Comparison of ENCODE assay signal across 30 cellular contexts in genomic region chr7:24341677-24342076, GRCh38. TPM values are rescaled to one million over a fixed set of nuclear protein-coding genes. Genes with fewer than 3 reads are reported as not detected.
"Had no signal": no experiment of that assay in that cellular context is flagged by ENCODE, and none has a peak within 500 bp of the region (broad histone marks: within the 10 kb centered on the region; RNA-seq: fewer than 3 reads in every experiment).

No MANE protein-coding gene starts in this region.

- H3K36me3 Mint-ChIP-seq: activated CD8-positive, alpha-beta memory T cell treated with anti-CD3 and anti-CD28 coated beads, Interleukin-2, amount 10 ng/mL, durations not matched to agents 7 days and 5 days; activated naive CD4-positive, alpha-beta T cell treated with anti-CD3 and anti-CD28 coated beads, Interleukin-2, amount 10 ng/mL, durations not matched to agents 7 days and 5 days; brain; memory B cell; naive thymus-derived CD4-positive, alpha-beta T cell; stimulated activated memory B cell treated with anti-CD40 and anti-IgM and Interleukin-4, amounts not matched to agents 10 μg/mL and 1 μg/mL and 100 μg/mL, for 72 hours had no signal

- H3K27ac ChIP-seq: gastroesophageal sphincter, heart left ventricle, stomach, suprapubic skin, transverse colon, WERI-Rb-1 had no signal

- H3K27ac Mint-ChIP-seq: activated CD4-positive, alpha-beta T cell treated with anti-CD3 and anti-CD28 coated beads, Interleukin-2, amount 10 ng/mL, durations not matched to agents 7 days and 5 days; activated CD8-positive, alpha-beta memory T cell treated with anti-CD3 and anti-CD28 coated beads, Interleukin-2, amount 10 ng/mL, durations not matched to agents 7 days and 5 days; activated CD8-positive, alpha-beta T cell treated with anti-CD3 and anti-CD28 coated beads for 36 hours; activated naive CD4-positive, alpha-beta T cell treated with anti-CD3 and anti-CD28 coated beads, Interleukin-2, amount 10 ng/mL, durations not matched to agents 7 days and 5 days; activated naive CD8-positive, alpha-beta T cell treated with anti-CD3 and anti-CD28 coated beads, Interleukin-2, amount 50 U/mL, for 24 hours; brain; memory B cell; naive thymus-derived CD4-positive, alpha-beta T cell; stimulated activated memory B cell treated with anti-CD40 and anti-IgM and Interleukin-4, amounts not matched to agents 10 μg/mL and 1 μg/mL and 100 μg/mL, for 72 hours; T-helper 2 cell treated with Interferon-gamma antibody and Interleukin-4, amounts not matched to agents 5 μg/mL and 100 μg/mL, for 36 hours had no signal

- ATAC-seq: activated CD8-positive, alpha-beta memory T cell treated with anti-CD3 and anti-CD28 coated beads, Interleukin-2, amount 10 ng/mL, durations not matched to agents 7 days and 5 days; activated CD8-positive, alpha-beta T cell treated with anti-CD3 and anti-CD28 coated beads for 36 hours; activated naive CD8-positive, alpha-beta T cell treated with anti-CD3 and anti-CD28 coated beads, Interleukin-2, amount 50 U/mL, for 24 hours; gastroesophageal sphincter; heart left ventricle; left cardiac atrium; naive thymus-derived CD4-positive, alpha-beta T cell; sciatic nerve; stimulated activated memory B cell treated with anti-CD40 and anti-IgM and Interleukin-4, amounts not matched to agents 10 μg/mL and 1 μg/mL and 100 μg/mL, for 72 hours had no signal

- H3K4me2 ChIP-seq: smooth muscle cell had no signal

- H3K9me3 ChIP-seq: gastroesophageal sphincter, heart left ventricle, stomach, suprapubic skin, transverse colon had no signal

- H3K4me3 ChIP-seq: gastroesophageal sphincter, heart left ventricle, smooth muscle cell, stomach, suprapubic skin, transverse colon had no signal

- H3K27me3 Mint-ChIP-seq: activated CD4-positive, alpha-beta T cell treated with anti-CD3 and anti-CD28 coated beads, Interleukin-2, amount 10 ng/mL, durations not matched to agents 7 days and 5 days; activated naive CD4-positive, alpha-beta T cell treated with anti-CD3 and anti-CD28 coated beads, Interleukin-2, amount 10 ng/mL, durations not matched to agents 7 days and 5 days; brain; stimulated activated memory B cell treated with anti-CD40 and anti-IgM and Interleukin-4, amounts not matched to agents 10 μg/mL and 1 μg/mL and 100 μg/mL, for 72 hours had no signal

- H3K36me3 ChIP-seq: gastroesophageal sphincter, heart left ventricle, stomach, suprapubic skin, transverse colon, WERI-Rb-1 had no signal

- H3K9me3 Mint-ChIP-seq: activated CD4-positive, alpha-beta T cell treated with anti-CD3 and anti-CD28 coated beads, Interleukin-2, amount 10 ng/mL, durations not matched to agents 7 days and 5 days; activated CD8-positive, alpha-beta T cell treated with anti-CD3 and anti-CD28 coated beads for 36 hours; activated naive CD4-positive, alpha-beta T cell treated with anti-CD3 and anti-CD28 coated beads, Interleukin-2, amount 10 ng/mL, durations not matched to agents 7 days and 5 days; activated naive CD8-positive, alpha-beta T cell treated with anti-CD3 and anti-CD28 coated beads, Interleukin-2, amount 50 U/mL, for 24 hours; memory B cell; naive thymus-derived CD4-positive, alpha-beta T cell; neural crest cell; stimulated activated memory B cell treated with anti-CD40 and anti-IgM and Interleukin-4, amounts not matched to agents 10 μg/mL and 1 μg/mL and 100 μg/mL, for 72 hours; T-helper 2 cell treated with Interferon-gamma antibody and Interleukin-4, amounts not matched to agents 5 μg/mL and 100 μg/mL, for 36 hours had no signal

- H3K4me1 Mint-ChIP-seq: activated CD4-positive, alpha-beta T cell treated with anti-CD3 and anti-CD28 coated beads, Interleukin-2, amount 10 ng/mL, durations not matched to agents 7 days and 5 days; activated CD8-positive, alpha-beta memory T cell treated with anti-CD3 and anti-CD28 coated beads, Interleukin-2, amount 10 ng/mL, durations not matched to agents 7 days and 5 days; activated naive CD4-positive, alpha-beta T cell treated with anti-CD3 and anti-CD28 coated beads, Interleukin-2, amount 10 ng/mL, durations not matched to agents 7 days and 5 days; activated naive CD8-positive, alpha-beta T cell treated with anti-CD3 and anti-CD28 coated beads, Interleukin-2, amount 50 U/mL, for 24 hours; memory B cell; naive thymus-derived CD4-positive, alpha-beta T cell; stimulated activated memory B cell treated with anti-CD40 and anti-IgM and Interleukin-4, amounts not matched to agents 10 μg/mL and 1 μg/mL and 100 μg/mL, for 72 hours had no signal

- H3K27me3 ChIP-seq: stomach had no signal

- H3K4me1 ChIP-seq: gastroesophageal sphincter, heart left ventricle, stomach, suprapubic skin, transverse colon had no signal

- H3K4me3 Mint-ChIP-seq: activated CD4-positive, alpha-beta T cell treated with anti-CD3 and anti-CD28 coated beads, Interleukin-2, amount 10 ng/mL, durations not matched to agents 7 days and 5 days; activated CD8-positive, alpha-beta memory T cell treated with anti-CD3 and anti-CD28 coated beads, Interleukin-2, amount 10 ng/mL, durations not matched to agents 7 days and 5 days; activated CD8-positive, alpha-beta T cell treated with anti-CD3 and anti-CD28 coated beads for 36 hours; activated naive CD4-positive, alpha-beta T cell treated with anti-CD3 and anti-CD28 coated beads, Interleukin-2, amount 10 ng/mL, durations not matched to agents 7 days and 5 days; activated naive CD8-positive, alpha-beta T cell treated with anti-CD3 and anti-CD28 coated beads, Interleukin-2, amount 50 U/mL, for 24 hours; brain; memory B cell; naive thymus-derived CD4-positive, alpha-beta T cell; neural crest cell; stimulated activated memory B cell treated with anti-CD40 and anti-IgM and Interleukin-4, amounts not matched to agents 10 μg/mL and 1 μg/mL and 100 μg/mL, for 72 hours; T-helper 2 cell treated with Interferon-gamma antibody and Interleukin-4, amounts not matched to agents 5 μg/mL and 100 μg/mL, for 36 hours had no signal

- DNase-seq: activated CD4-positive, alpha-beta T cell treated with anti-CD3 and anti-CD28 coated beads, Interleukin-2, amount 10 ng/mL, durations not matched to agents 7 days and 5 days; activated CD4-positive, CD25-positive, alpha-beta regulatory T cell treated with anti-CD3 and anti-CD28 coated beads, Interleukin-2, amount 50 U/mL, for 72 hours; activated CD8-positive, alpha-beta memory T cell treated with anti-CD3 and anti-CD28 coated beads, Interleukin-2, amount 10 ng/mL, durations not matched to agents 7 days and 5 days; activated CD8-positive, alpha-beta T cell treated with anti-CD3 and anti-CD28 coated beads for 36 hours; activated effector memory CD4-positive, alpha-beta T cell treated with anti-CD3 and anti-CD28 coated beads, Interleukin-2, amount 50 U/mL, for 16 hours; activated naive CD4-positive, alpha-beta T cell treated with anti-CD3 and anti-CD28 coated beads, Interleukin-2, amount 10 ng/mL, durations not matched to agents 7 days and 5 days; activated naive CD8-positive, alpha-beta T cell treated with anti-CD3 and anti-CD28 coated beads, Interleukin-2, amount 50 U/mL, for 24 hours; activated T-cell treated with anti-CD3 and anti-CD28 coated beads for 4 hours; central memory CD4-positive, alpha-beta T cell; dermis blood vessel endothelial cell; effector CD8-positive, alpha-beta T cell; heart left ventricle; islet precursor cell; left cardiac atrium; naive thymus-derived CD4-positive, alpha-beta T cell; occipital lobe; stimulated activated CD4-positive, alpha-beta T cell treated with anti-CD3 and anti-CD28 coated beads, Interleukin-15, amount 100 ng/mL, for 24 hours; stomach; transverse colon; WERI-Rb-1 had no signal

RNA-seq across cellular contexts. Expression of gene NPY, which starts 57.7 kb away (rescaled TPM):
- total RNA-seq: activated CD4-positive, alpha-beta T cell treated with anti-CD3 and anti-CD28 coated beads, Interleukin-2, amount 10 ng/mL, durations not matched to agents 7 days and 5 days; activated CD8-positive, alpha-beta memory T cell treated with anti-CD3 and anti-CD28 coated beads, Interleukin-2, amount 10 ng/mL, durations not matched to agents 7 days and 5 days; activated CD8-positive, alpha-beta T cell treated with anti-CD3 and anti-CD28 coated beads for 36 hours; dermis blood vessel endothelial cell; heart left ventricle; left cardiac atrium; naive thymus-derived CD4-positive, alpha-beta T cell; neural crest cell; suprapubic skin; transverse colon had no signal
- polyA plus RNA-seq: liver; naive thymus-derived CD4-positive, alpha-beta T cell had no signal
